22 cellular contexts compared by ENCODE assay signal in the genomic region with DNA sequence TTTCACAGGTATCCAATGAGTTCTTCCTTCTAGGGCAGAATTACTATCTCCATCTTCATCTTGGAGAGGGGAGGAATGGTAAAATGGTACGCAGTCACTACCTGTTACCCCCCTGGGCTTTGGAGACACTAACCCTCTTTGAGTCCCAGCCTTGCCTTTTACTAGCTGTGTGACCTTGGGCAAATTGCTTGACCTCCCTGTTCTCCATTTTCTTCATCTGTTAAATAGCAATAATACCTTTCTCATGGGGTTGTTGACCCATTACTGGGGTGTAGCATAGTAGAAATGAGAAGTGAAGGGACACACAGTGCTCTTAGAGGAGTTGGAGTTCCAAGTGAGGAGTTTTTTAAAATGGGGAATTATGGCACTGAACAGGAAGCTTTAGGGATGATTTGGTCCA.
A peak's percentile ranks its signal among the peaks of the same experiment; 100 is the strongest.
DNase-seq lines count a peak whose midpoint lies in the region; ATAC-seq, FAIRE-seq and TF ChIP-seq lines count a peak whose summit lies in the region.
"Had no signal": no experiment of that assay in that cellular context is flagged by ENCODE, and none has a peak within 500 bp of the region (broad histone marks: within the 10 kb centered on the region; RNA-seq: fewer than 3 reads in every experiment).

No MANE protein-coding gene starts in this region.

- H3K4me2 ChIP-seq in GM23338 (no peak overlapping the region), IMR-90 (ENCODE audit: low read depth, low read length) (no peak overlapping the region), H1 (ENCODE audit: insufficient read depth in 1 of 2, low read depth in 2 of 2, low read length in 2 of 2) (no peak overlapping the region)
- H3K4me2 ChIP-seq: A549; BLaER1 treated with 17β-estradiol and CSF1 and Interleukin-3, amounts not matched to agents 10 nM and 100 nM had no signal

- H3K9me2 ChIP-seq in GM23338 (ENCODE audit: insufficient read depth), result no peaks in the 10 kb centered on the region

- TF ChIP-seq EP300 in H1 (IDR thresholded peaks at IDR 0.05; ENCODE audit: borderline replicate concordance in 1 of 2, low read depth in 2 of 2, low read length in 2 of 2) (no peak), sigmoid colon (IDR thresholded peaks at IDR 0.05) (no peak)

- POLR2A ChIA-PET in IMR-90 (lab: Charles Lee; ENCODE audit: unreplicated experiment), result no interaction called here
- POLR2A ChIA-PET in H1 (lab: Charles Lee; ENCODE audit: partially characterized antibody), result no interaction called here

- 0 out of 2 replicates have a peak overlapping the region, but pooled peaks have one; percentile 23 for H2AK5ac ChIP-seq in IMR-90 (ENCODE audit: low read depth, low read length)
- no peak overlapping the region for H2AK5ac ChIP-seq in H1 (ENCODE audit: low read depth, low read length)

- H2BK12ac ChIP-seq in H1 (ENCODE audit: low read depth, low read length), result no peak overlapping the region

- WGBS in IMR-90 (ENCODE audit: extremely low coverage in 2 of 2, insufficient read length in 1 of 2), 2 experiments, result no CpG with 5 or more reads among the region's 1 CpG
- 85% methylated on average over 1 of the region's 1 CpG; no CpG with 5 or more reads in 1 of the 2 experiments for WGBS in H1 (ENCODE audit: extremely low coverage in 1 of 2, insufficient coverage in 1 of 2, insufficient read length in 1 of 2, insufficient replicate concordance in 2 of 2, low coverage in 1 of 2, low lambda C conversion rate in 2 of 2, missing lambda C conversion rate in 1 of 2), 2 experiments
- WGBS in sigmoid colon, 2 donors, result 91% methylated on average over 1 of the region's 1 CpG

- peaks cover 18% of the 10 kb centered on the region; the same call in 1 of the 2 replicates for H3K9me1 ChIP-seq in IMR-90 (ENCODE audit: insufficient read depth, low read length)

- no peak overlapping the region for H3K4ac ChIP-seq in IMR-90 (ENCODE audit: low read depth, low read length)
- no peak overlapping the region for H3K4ac ChIP-seq in H1 (replicated peaks; ENCODE audit: insufficient read length, low read depth, low read length)

- H4K8ac ChIP-seq in IMR-90 (ENCODE audit: low read depth in 2 of 2, low read length in 2 of 2), result no peak overlapping the region
- no peak overlapping the region for H4K8ac ChIP-seq in H1 (ENCODE audit: extremely low read depth, insufficient read depth, low read length)

- H3K14ac ChIP-seq in IMR-90 (replicated peaks; ENCODE audit: low read depth, low read length) (no peak overlapping the region), H1 (ENCODE audit: insufficient read length) (no peak overlapping the region)

- no peak for TF ChIP-seq RAD21 in IMR-90 (IDR thresholded peaks at IDR 0.05; ENCODE audit: low read length)
- TF ChIP-seq RAD21 in H1 (IDR thresholded peaks at IDR 0.05 in 1 of 2, conservative IDR thresholded peaks at IDR 0.05 in 1 of 2; ENCODE audit: low read depth in 2 of 2, low read length in 2 of 2), result no peak

- H3K4me3 ChIP-seq in GM23338 (no peak overlapping the region), IMR-90 (ENCODE audit: insufficient read depth, low read depth, low read length) (no peak overlapping the region), H1 (ENCODE audit: extremely low read depth in 1 of 4, insufficient read depth in 2 of 4, low read depth in 3 of 4, low read length in 4 of 4) (no peak overlapping the region), sigmoid colon (no peak overlapping the region), breast epithelium (no peak overlapping the region)
- H3K4me3 ChIP-seq: A549; BLaER1 treated with 17β-estradiol and CSF1 and Interleukin-3, amounts not matched to agents 10 nM and 100 nM; GM12878 had no signal

- DNase-seq in GM23338 (ENCODE audit: low spot score) (no peak), IMR-90 (no peak), H1 (ENCODE audit: low read depth in 1 of 2, low spot score in 2 of 2) (no peak), sigmoid colon (no peak), T-helper 9 cell (no peak), breast epithelium (ENCODE audit: low spot score in 2 of 2) (no peak)
- DNase-seq: AML-193; Caco-2; Calu3; CD8-positive, alpha-beta T cell; DMS79 treated with DMSO at 0.1 percent for 48 hours; GDM1 had no signal

- H3K56ac ChIP-seq in IMR-90 (ENCODE audit: extremely low read depth, insufficient read depth, low read length) (no peak overlapping the region), H1 (replicated peaks; ENCODE audit: insufficient read length, low read depth, low read length) (no peak overlapping the region)

- no peaks in the 10 kb centered on the region; the same call in 1 of the 2 replicates for H3K4me1 ChIP-seq in GM23338 (ENCODE audit: insufficient read depth)
- peaks cover 11% of the 10 kb centered on the region; the same call in 1 of the 2 replicates for H3K4me1 ChIP-seq in IMR-90 (ENCODE audit: control insufficient read depth, insufficient read depth, low read length)
- peaks cover 0 to 4% (median 0%) of the 10 kb centered on the region in 4 experiments; a peak in 1 of 7 replicates for H3K4me1 ChIP-seq in H1 (replicated peaks in 1 of 4; ENCODE audit: control insufficient read depth in 3 of 4, insufficient read depth in 4 of 4, low read length in 3 of 4)
- peaks cover 0 to 8% (median 2%) of the 10 kb centered on the region in 4 donors for H3K4me1 ChIP-seq in sigmoid colon
- no peaks in the 10 kb centered on the region for H3K4me1 ChIP-seq in breast epithelium
- H3K4me1 ChIP-seq: BLaER1 treated with 17β-estradiol and CSF1 and Interleukin-3, amounts not matched to agents 10 nM and 100 nM; Caco-2 had no signal

- H3K27me3 Mint-ChIP-seq in GM23338 (ENCODE audit: insufficient read depth, low read depth, poor library complexity), result no peaks in the 10 kb centered on the region

- no peak overlapping the region for H4K91ac ChIP-seq in IMR-90 (ENCODE audit: insufficient read depth, low read depth, low read length)
- no peak overlapping the region for H4K91ac ChIP-seq in H1 (replicated peaks; ENCODE audit: insufficient read length, low read length)

- no peak overlapping the region for H2BK15ac ChIP-seq in IMR-90 (ENCODE audit: low read depth, low read length)
- H2BK15ac ChIP-seq in H1 (ENCODE audit: low read length), result no peak overlapping the region

- H3K18ac ChIP-seq in IMR-90 (ENCODE audit: low read depth, low read length), result no peak overlapping the region
- H3K18ac ChIP-seq in H1 (ENCODE audit: extremely low read depth, low read length), result no peak overlapping the region

- no peaks in the 10 kb centered on the region for H3K23me2 ChIP-seq in H1 (ENCODE audit: low read depth, low read length)

- ATAC-seq in GM23338 (no peak), IMR-90 (ENCODE audit: low read depth) (no peak)
- ATAC-seq: A549; CD8-positive, alpha-beta T cell; GM12878 had no signal

- H3K23ac ChIP-seq in IMR-90 (ENCODE audit: low read depth, low read length) (no peak overlapping the region), H1 (ENCODE audit: insufficient read length) (no peak overlapping the region)

- H3K9me3 ChIP-seq in IMR-90 (ENCODE audit: control insufficient read depth, insufficient read depth, low read length), result no peaks in the 10 kb centered on the region
- no peaks in the 10 kb centered on the region for H3K9me3 ChIP-seq in H1 (ENCODE audit: insufficient read depth in 2 of 2, low read depth in 1 of 2, low read length in 1 of 2)
- H3K9me3 ChIP-seq in sigmoid colon, result no peaks in the 10 kb centered on the region
- no peaks in the 10 kb centered on the region for H3K9me3 ChIP-seq in breast epithelium
- H3K9me3 ChIP-seq: A549; BLaER1 treated with 17β-estradiol and CSF1 and Interleukin-3, amounts not matched to agents 10 nM and 100 nM; Caco-2 had no signal

- H2BK5ac ChIP-seq in IMR-90 (ENCODE audit: low read depth, low read length, poor library complexity, severe bottlenecking) (no peak overlapping the region), H1 (ENCODE audit: low read depth, low read length) (no peak overlapping the region)

- dilution Hi-C loops in IMR-90 (cut with HindIII; ENCODE audit: low sequenced_read_pairs, unreplicated experiment), result no loop called here

- no peak overlapping the region for H4K5ac ChIP-seq in IMR-90 (ENCODE audit: low read depth, low read length)
- no peak overlapping the region for H4K5ac ChIP-seq in H1 (ENCODE audit: insufficient read length, low read depth, low read length)

- H3K27ac ChIP-seq in GM23338 (ENCODE audit: low read depth), result no peak overlapping the region
- H3K27ac ChIP-seq in IMR-90 (ENCODE audit: insufficient read depth, low read length), result no peak overlapping the region
- H3K27ac ChIP-seq in H1 (ENCODE audit: low read depth, low read length), result no peak overlapping the region
- no peak overlapping the region for H3K27ac ChIP-seq in sigmoid colon
- H3K27ac ChIP-seq in breast epithelium, result no peak overlapping the region
- H3K27ac ChIP-seq: 22Rv1; BLaER1 treated with 17β-estradiol and CSF1 and Interleukin-3, amounts not matched to agents 10 nM and 100 nM; C4-2B had no signal

- H3K36me3 ChIP-seq in GM23338 (ENCODE audit: insufficient read depth) (no peaks in the 10 kb centered on the region), IMR-90 (ENCODE audit: control insufficient read depth, insufficient read depth, low read length) (no peaks in the 10 kb centered on the region), H1 (ENCODE audit: control insufficient read depth in 2 of 4, insufficient read depth in 4 of 4, low read length in 3 of 4) (no peaks in the 10 kb centered on the region), sigmoid colon (no peaks in the 10 kb centered on the region), breast epithelium (no peaks in the 10 kb centered on the region)
- H3K36me3 ChIP-seq: BLaER1 treated with 17β-estradiol and CSF1 and Interleukin-3, amounts not matched to agents 10 nM and 100 nM had no signal

- H3K4me1 Mint-ChIP-seq in GM23338, result peaks cover 7% of the 10 kb centered on the region
- H3K4me1 Mint-ChIP-seq: B cell had no signal

- no peaks in the 10 kb centered on the region for H3K27me3 ChIP-seq in GM23338 (ENCODE audit: insufficient read depth)
- H3K27me3 ChIP-seq in IMR-90 (ENCODE audit: control insufficient read depth, insufficient read depth, low read length), result peaks cover 2% of the 10 kb centered on the region; the same call in 1 of the 2 replicates
- no peaks in the 10 kb centered on the region for H3K27me3 ChIP-seq in H1 (replicated peaks in 1 of 4; ENCODE audit: control insufficient read depth in 3 of 4, extremely low read depth in 1 of 4, insufficient read depth in 3 of 4, low read length in 3 of 4)
- H3K27me3 ChIP-seq in sigmoid colon, result peaks cover 0 to 70% (median 40%) of the 10 kb centered on the region in 3 donors
- H3K27me3 ChIP-seq in breast epithelium, result peaks cover 0 to 5% of the 10 kb centered on the region in 2 donors
- H3K27me3 ChIP-seq: BLaER1 treated with 17β-estradiol and CSF1 and Interleukin-3, amounts not matched to agents 10 nM and 100 nM had no signal

- H4K20me1 ChIP-seq in GM23338 (replicated peaks; ENCODE audit: insufficient read depth), result no peaks in the 10 kb centered on the region
- no peaks in the 10 kb centered on the region for H4K20me1 ChIP-seq in IMR-90 (ENCODE audit: insufficient read depth, low read length)
- H4K20me1 ChIP-seq in H1 (replicated peaks in 1 of 2; ENCODE audit: control insufficient read depth in 1 of 2, insufficient read depth in 2 of 2, low read length in 2 of 2), result no peaks in the 10 kb centered on the region
- H4K20me1 ChIP-seq: BLaER1 treated with 17β-estradiol and CSF1 and Interleukin-3, amounts not matched to agents 10 nM and 100 nM had no signal

- no TSS peak for BruUV-seq in IMR-90 (replicated peaks; lab: Mats Ljungman, UMichigan)

- CTCF ChIA-PET in IMR-90 (lab: Yijun Ruan, JAX) (no interaction called here), H1 (lab: Charles Lee; ENCODE audit: partially characterized antibody) (no interaction called here)

- H2BK120ac ChIP-seq in IMR-90 (ENCODE audit: low read depth, low read length) (no peak overlapping the region), H1 (replicated peaks; ENCODE audit: low read depth, low read length) (no peak overlapping the region)

- no peak for FAIRE-seq in H1 (lab: Jason Lieb, UNC)
- FAIRE-seq: A549, D721Med, GM12878, GM12892, GM18507 had no signal

- in situ Hi-C loops in IMR-90 (cut with MboI; ENCODE audit: low sequenced_read_pairs), result no loop called here

- no peak overlapping the region for H2AK9ac ChIP-seq in IMR-90 (replicated peaks; ENCODE audit: low read depth, low read length, poor library complexity)

- H3K4me3 Mint-ChIP-seq in GM23338, result no peak overlapping the region
- H3K4me3 Mint-ChIP-seq: B cell; CD4-positive, alpha-beta T cell; CD8-positive, alpha-beta T cell had no signal

- intact Hi-C loops in IMR-90 (cut with micrococcal nuclease), result no loop called here
- intact Hi-C loops in sigmoid colon (cut with DNase I), result no loop called here
- intact Hi-C loops in breast epithelium (cut with DNase I; ENCODE audit: low total_unique reads), result no loop called here

- H3K79me1 ChIP-seq in IMR-90 (ENCODE audit: low read depth in 1 of 2, low read length in 2 of 2) (no peaks in the 10 kb centered on the region), H1 (ENCODE audit: low read depth, low read length) (no peaks in the 10 kb centered on the region)

- H2AFZ ChIP-seq in GM23338 (peak overlapping the region; percentile 52; the same call in 1 of the 2 replicates), IMR-90 (replicated peaks; ENCODE audit: low read length, poor library complexity) (no peak overlapping the region), H1 (ENCODE audit: low read length) (no peak overlapping the region)

- H2BK20ac ChIP-seq in IMR-90 (ENCODE audit: low read depth, low read length), result no peak overlapping the region; the same call in 1 of the 2 replicates
- no peak overlapping the region for H2BK20ac ChIP-seq in H1 (ENCODE audit: low read length)

- H3K9ac ChIP-seq in IMR-90 (ENCODE audit: low read depth, low read length) (no peak overlapping the region), H1 (replicated peaks in 1 of 4; ENCODE audit: extremely low read depth in 1 of 4, low read depth in 3 of 4, low read length in 3 of 4) (no peak overlapping the region)
- H3K9ac ChIP-seq: BLaER1 treated with 17β-estradiol and CSF1 and Interleukin-3, amounts not matched to agents 10 nM and 100 nM had no signal

- H3K27ac Mint-ChIP-seq in GM23338, result no peak overlapping the region
- H3K27ac Mint-ChIP-seq: B cell; CD4-positive, alpha-beta T cell; CD8-positive, alpha-beta T cell had no signal

- no peaks in the 10 kb centered on the region for H3K79me2 ChIP-seq in GM23338 (replicated peaks; ENCODE audit: insufficient read depth)
- H3K79me2 ChIP-seq in H1 (ENCODE audit: control insufficient read depth in 1 of 2, insufficient read depth in 2 of 2, low read length in 2 of 2), result no peaks in the 10 kb centered on the region

- no peaks in the 10 kb centered on the region for H3F3A ChIP-seq in GM23338 (replicated peaks; ENCODE audit: low read depth)

- TF ChIP-seq POLR2A in IMR-90 (IDR thresholded peaks at IDR 0.05; ENCODE audit: low read depth, low read length) (no peak), H1 (IDR thresholded peaks at IDR 0.05; ENCODE audit: control extremely low read depth in 1 of 2, low read depth in 2 of 2, low read length in 2 of 2) (no peak), sigmoid colon (IDR thresholded peaks at IDR 0.05) (no peak), breast epithelium (IDR thresholded peaks at IDR 0.05) (no peak)

- no peaks in the 10 kb centered on the region; the same call in 2 of the 3 replicates for H3K36me3 Mint-ChIP-seq in GM23338 (ENCODE audit: low read depth)
- H3K36me3 Mint-ChIP-seq: CD8-positive, alpha-beta T cell had no signal

- TF ChIP-seq CTCF in GM23338 (conservative IDR thresholded peaks at IDR 0.05; ENCODE audit: low read depth in 2 of 2) (no peak), IMR-90 (conservative IDR thresholded peaks at IDR 0.05; ENCODE audit: low read depth, low read length) (no peak), H1 (IDR thresholded peaks at IDR 0.05; ENCODE audit: control extremely low read depth in 1 of 3, insufficient read depth in 1 of 3, low read depth in 1 of 3, low read length in 3 of 3) (no peak), sigmoid colon (IDR thresholded peaks at IDR 0.05) (no peak), breast epithelium (IDR thresholded peaks at IDR 0.05) (no peak)

- no peaks in the 10 kb centered on the region for H3K9me3 Mint-ChIP-seq in GM23338
- H3K9me3 Mint-ChIP-seq: CD4-positive, alpha-beta T cell; CD8-positive, alpha-beta T cell had no signal
